Comparison of ENCODE assay signal across 38 cellular contexts in the genomic region with DNA sequence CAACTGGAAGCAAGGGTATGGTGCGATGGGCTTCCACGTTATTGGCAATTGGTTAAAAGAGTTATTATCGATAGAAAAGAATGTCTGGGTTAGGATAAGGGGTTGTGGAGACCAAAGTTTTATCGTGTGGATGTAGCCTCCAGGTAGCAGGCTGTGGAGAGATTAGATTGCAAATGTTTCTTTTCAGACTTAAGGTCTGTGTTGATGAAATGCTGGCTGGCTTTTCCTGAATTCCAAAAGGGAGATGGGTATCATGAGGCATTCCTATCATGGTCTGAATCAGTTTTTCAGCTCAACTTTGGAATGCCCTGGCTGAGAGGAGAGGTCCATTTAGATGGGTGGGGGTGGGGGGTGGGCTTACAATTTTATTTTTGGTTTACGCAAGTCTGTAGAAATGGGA.
"Had no signal": no experiment of that assay in that cellular context is flagged by ENCODE, and none has a peak within 500 bp of the region (broad histone marks: within the 10 kb centered on the region; RNA-seq: fewer than 3 reads in every experiment).

No MANE protein-coding gene starts in this region.

- H3K9me3 ChIP-seq: adrenal gland, ascending aorta, body of pancreas, breast epithelium had no signal

- H3K4me3 Mint-ChIP-seq: activated naive CD4-positive, alpha-beta T cell treated with anti-CD3 and anti-CD28 coated beads for 36 hours; activated naive CD4-positive, alpha-beta T cell treated with anti-CD3 and anti-CD28 coated beads, Interleukin-2, amount 10 ng/mL, durations not matched to agents 7 days and 5 days; activated naive CD4-positive, alpha-beta T cell treated with anti-CD3 and anti-CD28 coated beads, Interleukin-2, amount 50 U/mL, for 24 hours; activated naive CD8-positive, alpha-beta T cell; activated naive CD8-positive, alpha-beta T cell treated with anti-CD3 and anti-CD28 coated beads for 36 hours; activated naive CD8-positive, alpha-beta T cell treated with anti-CD3 and anti-CD28 coated beads, Interleukin-2, amount 10 ng/mL, durations not matched to agents 7 days and 5 days; activated naive CD8-positive, alpha-beta T cell treated with anti-CD3 and anti-CD28 coated beads, Interleukin-2, amount 50 U/mL, for 24 hours; activated T-cell treated with anti-CD3 and anti-CD28 coated beads, Interleukin-2, amount 50 U/mL, for 24 hours; activated T-cell treated with anti-CD3 and anti-CD28 coated beads, Interleukin-2, amount 50 U/mL, for 4 hours; activated T-cell treated with anti-CD3 and anti-CD28 coated beads, Interleukin-2, amount 50 U/mL, for 72 hours; activated T-helper 1 cell treated with anti-CD3 and anti-CD28 coated beads, Interleukin-12 subunit alpha, Interleukin-12 subunit beta, Interleukin-2, Interleukin-4 antibody, amounts not matched to agents 30 ng/mL and 10 ng/mL and 1 ng/mL, durations not matched to agents 14 hours and 24 hours and 36 hours; activated T-helper 17 cell treated with anti-CD3 and anti-CD28 coated beads, Interleukin-2, amount 50 U/mL, for 72 hours; brain; central memory CD8-positive, alpha-beta T cell had no signal

- H3K4me3 ChIP-seq: adrenal gland, ascending aorta, body of pancreas, breast epithelium, cardiac muscle cell had no signal

- ATAC-seq: activated naive CD4-positive, alpha-beta T cell treated with anti-CD3 and anti-CD28 coated beads, Interleukin-2, amount 50 U/mL, for 72 hours; activated naive CD8-positive, alpha-beta T cell treated with anti-CD3 and anti-CD28 coated beads, Interleukin-2, amount 50 U/mL, for 24 hours; activated T-cell treated with anti-CD3 and anti-CD28 coated beads, Interleukin-2, amount 50 U/mL, for 4 hours; activated T-cell treated with anti-CD3 and anti-CD28 coated beads, Interleukin-2, amount 50 U/mL, for 72 hours; activated T-helper 17 cell treated with anti-CD3 and anti-CD28 coated beads, Interleukin-2, amount 50 U/mL, for 72 hours; body of pancreas had no signal

- H3K27me3 ChIP-seq: adrenal gland, ascending aorta, body of pancreas, brain microvascular endothelial cell, breast epithelium, cardiac muscle cell had no signal

- H3K27ac ChIP-seq: adrenal gland, ascending aorta, body of pancreas, brain microvascular endothelial cell, breast epithelium, cardiac muscle cell had no signal

- H3K27ac Mint-ChIP-seq: activated naive CD4-positive, alpha-beta T cell treated with anti-CD3 and anti-CD28 coated beads for 36 hours; activated naive CD4-positive, alpha-beta T cell treated with anti-CD3 and anti-CD28 coated beads, Interleukin-2, amount 10 ng/mL, durations not matched to agents 7 days and 5 days; activated naive CD4-positive, alpha-beta T cell treated with anti-CD3 and anti-CD28 coated beads, Interleukin-2, amount 50 U/mL, for 24 hours; activated naive CD4-positive, alpha-beta T cell treated with anti-CD3 and anti-CD28 coated beads, Interleukin-2, amount 50 U/mL, for 72 hours; activated naive CD8-positive, alpha-beta T cell; activated naive CD8-positive, alpha-beta T cell treated with anti-CD3 and anti-CD28 coated beads for 36 hours; activated naive CD8-positive, alpha-beta T cell treated with anti-CD3 and anti-CD28 coated beads, Interleukin-2, amount 10 ng/mL, durations not matched to agents 7 days and 5 days; activated naive CD8-positive, alpha-beta T cell treated with anti-CD3 and anti-CD28 coated beads, Interleukin-2, amount 50 U/mL, for 24 hours; activated T-cell treated with anti-CD3 and anti-CD28 coated beads, Interleukin-2, amount 50 U/mL, for 24 hours; activated T-cell treated with anti-CD3 and anti-CD28 coated beads, Interleukin-2, amount 50 U/mL, for 72 hours; activated T-helper 1 cell treated with anti-CD3 and anti-CD28 coated beads, Interleukin-12 subunit alpha, Interleukin-12 subunit beta, Interleukin-2, Interleukin-4 antibody, amounts not matched to agents 30 ng/mL and 10 ng/mL and 1 ng/mL, durations not matched to agents 14 hours and 24 hours and 36 hours; activated T-helper 17 cell treated with anti-CD3 and anti-CD28 coated beads, Interleukin-2, amount 50 U/mL, for 72 hours; activated T-helper 2 cell treated with anti-CD3 and anti-CD28 coated beads, Interferon-gamma antibody, Interleukin-2, Interleukin-4, amounts not matched to agents 10 μg/mL and 5 μg/mL and 100 μg/mL, durations not matched to agents 14 hours and 24 hours and 36 hours; brain had no signal

- H3K4me1 ChIP-seq: adrenal gland, ascending aorta, body of pancreas, breast epithelium had no signal

- DNase-seq: activated effector memory CD4-positive, alpha-beta T cell treated with anti-CD3 and anti-CD28 coated beads, Interleukin-2, amount 50 U/mL, for 16 hours; activated effector memory CD4-positive, alpha-beta T cell treated with Interleukin-2 at 50 U/mL for 16 hours; activated gamma-delta T cell; activated gamma-delta T cell treated with Interleukin-2 at 50 U/mL for 16 hours; activated naive CD4-positive, alpha-beta T cell; activated naive CD4-positive, alpha-beta T cell treated with anti-CD3 and anti-CD28 coated beads for 36 hours; activated naive CD4-positive, alpha-beta T cell treated with anti-CD3 and anti-CD28 coated beads, Interleukin-2, amount 10 ng/mL, durations not matched to agents 7 days and 5 days; activated naive CD4-positive, alpha-beta T cell treated with anti-CD3 and anti-CD28 coated beads, Interleukin-2, amount 50 U/mL, for 16 hours; activated naive CD4-positive, alpha-beta T cell treated with Interleukin-2 at 50 U/mL for 16 hours; activated naive CD8-positive, alpha-beta T cell treated with anti-CD3 and anti-CD28 coated beads for 36 hours; activated naive CD8-positive, alpha-beta T cell treated with anti-CD3 and anti-CD28 coated beads, Interleukin-2, amount 10 ng/mL, durations not matched to agents 7 days and 5 days; activated naive CD8-positive, alpha-beta T cell treated with anti-CD3 and anti-CD28 coated beads, Interleukin-2, amount 50 U/mL, for 24 hours; activated T-cell treated with anti-CD3 and anti-CD28 coated beads, Interleukin-2, amount 50 U/mL, for 1 hour; activated T-cell treated with anti-CD3 and anti-CD28 coated beads, Interleukin-2, amount 50 U/mL, for 24 hours; activated T-cell treated with anti-CD3 and anti-CD28 coated beads, Interleukin-2, amount 50 U/mL, for 4 hours; activated T-cell treated with anti-CD3 and anti-CD28 coated beads, Interleukin-2, amount 50 U/mL, for 48 hours; activated T-cell treated with anti-CD3 and anti-CD28 coated beads, Interleukin-2, amount 50 U/mL, for 72 hours; adrenal gland; amniotic stem cell; amygdala; anterior cingulate cortex; aorta; body of pancreas; brain microvascular endothelial cell; caudate nucleus; central memory CD4-positive, alpha-beta T cell; cerebellar nuclear complex had no signal

- H3K36me3 Mint-ChIP-seq: activated naive CD4-positive, alpha-beta T cell treated with anti-CD3 and anti-CD28 coated beads, Interleukin-2, amount 10 ng/mL, durations not matched to agents 7 days and 5 days; activated naive CD4-positive, alpha-beta T cell treated with anti-CD3 and anti-CD28 coated beads, Interleukin-2, amount 50 U/mL, for 24 hours; activated naive CD8-positive, alpha-beta T cell; activated naive CD8-positive, alpha-beta T cell treated with anti-CD3 and anti-CD28 coated beads for 36 hours; activated naive CD8-positive, alpha-beta T cell treated with anti-CD3 and anti-CD28 coated beads, Interleukin-2, amount 10 ng/mL, durations not matched to agents 7 days and 5 days; brain had no signal

- H3K36me3 ChIP-seq: adrenal gland, ascending aorta, brain microvascular endothelial cell, breast epithelium, cardiac muscle cell had no signal

- H3K4me1 Mint-ChIP-seq: activated naive CD4-positive, alpha-beta T cell treated with anti-CD3 and anti-CD28 coated beads, Interleukin-2, amount 10 ng/mL, durations not matched to agents 7 days and 5 days; activated naive CD4-positive, alpha-beta T cell treated with anti-CD3 and anti-CD28 coated beads, Interleukin-2, amount 50 U/mL, for 24 hours; activated naive CD8-positive, alpha-beta T cell treated with anti-CD3 and anti-CD28 coated beads for 36 hours; activated naive CD8-positive, alpha-beta T cell treated with anti-CD3 and anti-CD28 coated beads, Interleukin-2, amount 10 ng/mL, durations not matched to agents 7 days and 5 days; activated naive CD8-positive, alpha-beta T cell treated with anti-CD3 and anti-CD28 coated beads, Interleukin-2, amount 50 U/mL, for 24 hours; activated T-helper 17 cell treated with anti-CD3 and anti-CD28 coated beads, Interleukin-2, amount 50 U/mL, for 72 hours; brain; central memory CD8-positive, alpha-beta T cell had no signal

- H3K27me3 Mint-ChIP-seq: activated naive CD4-positive, alpha-beta T cell treated with anti-CD3 and anti-CD28 coated beads, Interleukin-2, amount 10 ng/mL, durations not matched to agents 7 days and 5 days; activated naive CD4-positive, alpha-beta T cell treated with anti-CD3 and anti-CD28 coated beads, Interleukin-2, amount 50 U/mL, for 24 hours; activated naive CD8-positive, alpha-beta T cell; activated naive CD8-positive, alpha-beta T cell treated with anti-CD3 and anti-CD28 coated beads for 36 hours; activated naive CD8-positive, alpha-beta T cell treated with anti-CD3 and anti-CD28 coated beads, Interleukin-2, amount 10 ng/mL, durations not matched to agents 7 days and 5 days; activated naive CD8-positive, alpha-beta T cell treated with anti-CD3 and anti-CD28 coated beads, Interleukin-2, amount 50 U/mL, for 24 hours; activated T-cell treated with anti-CD3 and anti-CD28 coated beads, Interleukin-2, amount 50 U/mL, for 24 hours; activated T-helper 17 cell treated with anti-CD3 and anti-CD28 coated beads, Interleukin-2, amount 50 U/mL, for 72 hours; brain; central memory CD8-positive, alpha-beta T cell had no signal
